ENCODE assay signal across 30 cellular contexts in genomic region chr12:3044141-3044630, GRCh38. TPM values are rescaled to one million over a fixed set of nuclear protein-coding genes. Genes with fewer than 3 reads are reported as not detected.
"Had no signal": no experiment of that assay in that cellular context is flagged by ENCODE, and none has a peak within 500 bp of the region (broad histone marks: within the 10 kb centered on the region; RNA-seq: fewer than 3 reads in every experiment).

No MANE protein-coding gene starts in this region.

- ATAC-seq: activated CD4-positive, CD25-positive, alpha-beta regulatory T cell treated with anti-CD3 and anti-CD28 coated beads, Interleukin-2, amount 50 U/mL, for 24 hours; activated CD8-positive, alpha-beta memory T cell treated with anti-CD3 and anti-CD28 coated beads, Interleukin-2, amount 10 ng/mL, durations not matched to agents 7 days and 5 days; activated CD8-positive, alpha-beta T cell treated with anti-CD3 and anti-CD28 coated beads for 36 hours; esophagus mucosa; left ventricle myocardium superior; naive thymus-derived CD8-positive, alpha-beta T cell; pancreas; right lobe of liver had no signal

- H3K4me1 Mint-ChIP-seq: activated CD4-positive, alpha-beta T cell treated with anti-CD3 and anti-CD28 coated beads, Interleukin-2, amount 10 ng/mL, durations not matched to agents 7 days and 5 days; activated CD8-positive, alpha-beta memory T cell treated with anti-CD3 and anti-CD28 coated beads, Interleukin-2, amount 10 ng/mL, durations not matched to agents 7 days and 5 days; activated naive CD4-positive, alpha-beta T cell treated with anti-CD3 and anti-CD28 coated beads, Interleukin-2, amount 50 U/mL, for 24 hours; mesothelial cell of epicardium had no signal

- H3K27ac Mint-ChIP-seq: activated CD4-positive, alpha-beta T cell treated with anti-CD3 and anti-CD28 coated beads, Interleukin-2, amount 10 ng/mL, durations not matched to agents 7 days and 5 days; activated CD8-positive, alpha-beta memory T cell treated with anti-CD3 and anti-CD28 coated beads, Interleukin-2, amount 10 ng/mL, durations not matched to agents 7 days and 5 days; activated CD8-positive, alpha-beta T cell treated with anti-CD3 and anti-CD28 coated beads for 36 hours; activated naive CD4-positive, alpha-beta T cell treated with anti-CD3 and anti-CD28 coated beads, Interleukin-2, amount 50 U/mL, for 24 hours; dendritic cell treated with granulocyte-macrophage colony-stimulating factor and Interleukin-4, amounts not matched to agents 40 ng/mL and 50 ng/mL, for 4 days; mesothelial cell of epicardium; naive thymus-derived CD8-positive, alpha-beta T cell had no signal

- H3K4me3 ChIP-seq: hepatocyte, pancreas, right lobe of liver, smooth muscle cell, testis had no signal

- H3K36me3 Mint-ChIP-seq: activated CD8-positive, alpha-beta memory T cell treated with anti-CD3 and anti-CD28 coated beads, Interleukin-2, amount 10 ng/mL, durations not matched to agents 7 days and 5 days; activated naive CD4-positive, alpha-beta T cell treated with anti-CD3 and anti-CD28 coated beads, Interleukin-2, amount 50 U/mL, for 24 hours; mesothelial cell of epicardium; naive thymus-derived CD8-positive, alpha-beta T cell had no signal

- DNase-seq: activated CD4-positive, alpha-beta T cell treated with anti-CD3 and anti-CD28 coated beads, Interleukin-2, amount 10 ng/mL, durations not matched to agents 7 days and 5 days; activated CD8-positive, alpha-beta memory T cell treated with anti-CD3 and anti-CD28 coated beads, Interleukin-2, amount 10 ng/mL, durations not matched to agents 7 days and 5 days; activated CD8-positive, alpha-beta T cell treated with anti-CD3 and anti-CD28 coated beads for 36 hours; activated gamma-delta T cell treated with Interleukin-2 at 50 U/mL for 16 hours; activated T-cell treated with anti-CD3 and anti-CD28 coated beads for 4 hours; anterior cingulate cortex; brain microvascular endothelial cell; caudate nucleus; effector CD4-positive, alpha-beta T cell; foreskin melanocyte; glutamatergic neuron; kidney glomerular epithelial cell; left ventricle myocardium superior; mammary epithelial cell; naive thymus-derived CD8-positive, alpha-beta T cell; pancreas; right lobe of liver; stimulated activated CD4-positive, alpha-beta T cell treated with anti-CD3 and anti-CD28 coated beads, Interleukin-2, amount 100 ng/mL, for 48 hours; stimulated activated CD8-positive, alpha-beta memory T cell treated with anti-CD3 and anti-CD28 coated beads, Interleukin-4, amount 100 ng/mL, for 48 hours; stimulated activated naive CD4-positive, alpha-beta T cell; testis; trophoblast cell had no signal

- H3K4me1 ChIP-seq: right lobe of liver, testis had no signal

- H3K27me3 ChIP-seq: brain microvascular endothelial cell, hepatocyte, pancreas, right lobe of liver, testis had no signal

- H3K9me3 ChIP-seq: pancreas, right lobe of liver, testis had no signal

- H3K9me3 Mint-ChIP-seq: activated CD4-positive, alpha-beta T cell treated with anti-CD3 and anti-CD28 coated beads, Interleukin-2, amount 10 ng/mL, durations not matched to agents 7 days and 5 days; activated CD8-positive, alpha-beta T cell treated with anti-CD3 and anti-CD28 coated beads for 36 hours; activated naive CD4-positive, alpha-beta T cell treated with anti-CD3 and anti-CD28 coated beads, Interleukin-2, amount 50 U/mL, for 24 hours; dendritic cell treated with granulocyte-macrophage colony-stimulating factor and Interleukin-4, amounts not matched to agents 40 ng/mL and 50 ng/mL, for 4 days; mesothelial cell of epicardium; naive thymus-derived CD8-positive, alpha-beta T cell had no signal

- H3K36me3 ChIP-seq: right lobe of liver had no signal

- H3K27ac ChIP-seq: brain microvascular endothelial cell, hepatocyte, pancreas, right lobe of liver, testis had no signal

- H3K4me3 Mint-ChIP-seq: activated CD4-positive, alpha-beta T cell treated with anti-CD3 and anti-CD28 coated beads, Interleukin-2, amount 10 ng/mL, durations not matched to agents 7 days and 5 days; activated CD8-positive, alpha-beta memory T cell treated with anti-CD3 and anti-CD28 coated beads, Interleukin-2, amount 10 ng/mL, durations not matched to agents 7 days and 5 days; activated CD8-positive, alpha-beta T cell treated with anti-CD3 and anti-CD28 coated beads for 36 hours; activated naive CD4-positive, alpha-beta T cell treated with anti-CD3 and anti-CD28 coated beads, Interleukin-2, amount 50 U/mL, for 24 hours; dendritic cell treated with granulocyte-macrophage colony-stimulating factor and Interleukin-4, amounts not matched to agents 40 ng/mL and 50 ng/mL, for 4 days; mesothelial cell of epicardium; naive thymus-derived CD8-positive, alpha-beta T cell had no signal

RNA-seq across cellular contexts. Expression of gene TSPAN9, which starts 33.0 kb away (rescaled TPM):
- total RNA-seq: activated CD8-positive, alpha-beta memory T cell treated with anti-CD3 and anti-CD28 coated beads, Interleukin-2, amount 10 ng/mL, durations not matched to agents 7 days and 5 days; T-helper 2 cell treated with Interferon-gamma antibody and Interleukin-4, amounts not matched to agents 100 ng/mL and 5 ng/mL, for 36 hours had no signal
- polyA plus RNA-seq: naive thymus-derived CD8-positive, alpha-beta T cell had no signal
